In genomic region chr5:95826949-95827595, GRCh38 we compare ENCODE assay signal across 1 cellular context.
TF ChIP-seq lines count a peak whose summit lies in the region.

No MANE protein-coding gene starts in this region.

TF ChIP-seq in IMR-90, 13 proteins besides CTCF, POLR2A, EP300 and RAD21:
- TF ChIP-seq CHD1 (IDR thresholded peaks at IDR 0.05; ENCODE audit: low read depth, low read length) (no peak), ELK1 (IDR thresholded peaks at IDR 0.05; ENCODE audit: borderline replicate concordance, low read depth, low read length) (no peak), RCOR1 (IDR thresholded peaks at IDR 0.05; ENCODE audit: insufficient replicate concordance, low read length) (no peak), MXI1 (IDR thresholded peaks at IDR 0.05; ENCODE audit: borderline replicate concordance, low read depth, low read length) (no peak), CEBPB (IDR thresholded peaks at IDR 0.05; ENCODE audit: low read depth, low read length) (no peak), SMC3 (IDR thresholded peaks at IDR 0.05; ENCODE audit: low read depth, low read length) (no peak), USF2 (IDR thresholded peaks at IDR 0.05; ENCODE audit: low read depth, low read length) (no peak), BHLHE40 (IDR thresholded peaks at IDR 0.05; ENCODE audit: low read depth, low read length) (no peak), RFX5 (IDR thresholded peaks at IDR 0.05; ENCODE audit: low read depth, low read length) (no peak)
